12 cellular contexts compared by ENCODE assay signal in the genomic region with DNA sequence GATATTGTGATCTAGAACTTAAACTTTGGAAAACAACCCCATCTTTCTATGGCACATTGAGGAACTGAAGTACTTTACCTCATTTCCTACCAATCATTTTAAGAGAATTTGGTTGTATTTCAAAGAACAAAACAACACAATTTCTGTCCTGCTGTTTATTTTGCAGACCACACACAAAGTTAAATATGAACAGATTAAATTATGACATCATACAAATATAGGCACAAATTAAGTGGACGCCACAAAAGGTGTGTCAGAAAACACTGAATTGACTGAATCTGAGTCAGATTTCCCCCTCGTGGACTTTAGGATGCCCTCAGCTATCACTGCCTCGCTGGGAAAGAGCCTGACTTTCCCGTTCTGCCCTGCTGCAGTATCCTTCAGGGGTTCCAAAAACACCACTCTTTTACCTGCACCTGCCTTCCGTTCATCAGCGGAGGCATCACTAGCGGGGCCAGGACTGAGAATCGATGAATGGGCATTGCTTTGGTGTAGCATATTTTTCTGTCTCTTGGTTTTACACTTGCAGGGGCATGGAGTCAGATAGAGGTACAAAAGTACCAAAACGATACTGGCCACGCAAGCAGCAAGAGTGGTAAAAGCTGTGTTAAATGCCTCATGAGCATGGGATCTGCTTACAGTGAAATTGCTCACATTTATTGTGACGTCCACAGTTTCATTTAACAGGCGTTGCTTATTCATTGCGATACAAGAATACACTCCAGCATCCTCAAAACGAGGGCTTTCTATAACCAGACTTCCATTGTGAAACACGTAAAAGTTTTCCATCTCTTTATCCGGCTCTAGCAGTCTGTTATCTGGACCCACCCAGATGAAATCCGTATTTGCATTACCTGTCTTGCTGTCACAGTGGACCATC. TPM values are rescaled to one million over a fixed set of nuclear protein-coding genes. Genes with fewer than 3 reads are reported as not detected.
DNase-seq lines count a peak whose midpoint lies in the region; ATAC-seq and TF ChIP-seq lines count a peak whose summit lies in the region.
"Had no signal": no experiment of that assay in that cellular context is flagged by ENCODE, and none has a peak within 500 bp of the region (broad histone marks: within the 10 kb centered on the region; RNA-seq: fewer than 3 reads in every experiment).

No MANE protein-coding gene starts in this region.

- H3K4me3 Mint-ChIP-seq in activated B cell treated with CpG ODN at 0.5 μM for 24 hours (peak overlapping the region; percentile 93), GM23338 (no peak overlapping the region)

- H3K27ac Mint-ChIP-seq in activated B cell treated with CpG ODN at 0.5 μM for 24 hours: no peak overlapping the region
- H3K27ac Mint-ChIP-seq in GM23338: no peak overlapping the region
- H3K27ac Mint-ChIP-seq: endodermal cell had no signal

- peaks cover 48% of the 10 kb centered on the region for H3K4me1 Mint-ChIP-seq in activated B cell treated with CpG ODN at 0.5 μM for 24 hours
- H3K4me1 Mint-ChIP-seq in GM23338: peaks cover 30% of the 10 kb centered on the region

- TF ChIP-seq CTCF in activated B cell treated with CpG ODN at 0.5 μM for 24 hours (IDR thresholded peaks at IDR 0.05): no peak
- no peak for TF ChIP-seq CTCF in fibroblast of villous mesenchyme (IDR thresholded peaks at IDR 0.05; ENCODE audit: insufficient read depth, low read depth, low read length)
- TF ChIP-seq CTCF in smooth muscle cell (IDR thresholded peaks at IDR 0.05; ENCODE audit: borderline replicate concordance, insufficient read depth, poor library complexity, severe bottlenecking): no peak
- TF ChIP-seq CTCF in GM23338 (conservative IDR thresholded peaks at IDR 0.05; ENCODE audit: low read depth in 2 of 2): no peak

- H3K27me3 ChIP-seq in smooth muscle cell (ENCODE audit: low read depth) (no peaks in the 10 kb centered on the region), SJCRH30 (peaks cover 3% of the 10 kb centered on the region; the same call in 1 of the 2 replicates), GM23338 (ENCODE audit: insufficient read depth) (peaks cover 36% of the 10 kb centered on the region)

- H3K27ac ChIP-seq in smooth muscle cell (ENCODE audit: low read depth) (no peak overlapping the region), SJCRH30 (no peak overlapping the region), GM23338 (ENCODE audit: low read depth) (no peak overlapping the region)
- H3K27ac ChIP-seq: 22Rv1 had no signal

- ATAC-seq in activated B cell treated with CpG ODN at 0.5 μM for 24 hours (ENCODE audit: low read depth) (no peak), GM23338 (no peak)

- peaks cover 25% of the 10 kb centered on the region for H3K79me2 ChIP-seq in smooth muscle cell (ENCODE audit: low read depth)
- H3K79me2 ChIP-seq in GM23338 (replicated peaks; ENCODE audit: insufficient read depth): no peaks in the 10 kb centered on the region

- no peaks in the 10 kb centered on the region for H3K9me3 Mint-ChIP-seq in activated B cell treated with CpG ODN at 0.5 μM for 24 hours
- H3K9me3 Mint-ChIP-seq in GM23338: no peaks in the 10 kb centered on the region
- H3K9me3 Mint-ChIP-seq: endodermal cell had no signal

- H3K9me2 ChIP-seq in GM23338 (ENCODE audit: insufficient read depth): no peaks in the 10 kb centered on the region

- POLR2A ChIA-PET in activated B cell treated with CpG ODN at 0.5 μM for 24 hours (lab: Charles Lee): interaction anchor here (0.6 to 3.6 kb wide), 3 partner anchors 27 to 230 kb away, joined by 4 to 40 read pairs (median 4); no protein-coding TSS in a partner anchor

- peaks cover 14% of the 10 kb centered on the region for H4K20me1 ChIP-seq in smooth muscle cell (ENCODE audit: low read depth)
- no peaks in the 10 kb centered on the region for H4K20me1 ChIP-seq in GM23338 (replicated peaks; ENCODE audit: insufficient read depth)

- intact Hi-C loops in activated B cell treated with CpG ODN at 0.5 μM for 24 hours (cut with micrococcal nuclease): loop anchor here (2.0 to 10.0 kb wide), 4 partner anchors 45 to 887 kb away; a partner anchor contains a TSS

- H3K36me3 ChIP-seq in smooth muscle cell (ENCODE audit: low read depth) (no peaks in the 10 kb centered on the region), SJCRH30 (no peaks in the 10 kb centered on the region), GM23338 (ENCODE audit: insufficient read depth) (no peaks in the 10 kb centered on the region)

- H3K9me3 ChIP-seq in smooth muscle cell (replicated peaks; ENCODE audit: low read depth) (no peaks in the 10 kb centered on the region), SJCRH30 (replicated peaks) (no peaks in the 10 kb centered on the region)

- H3K27me3 Mint-ChIP-seq in activated B cell treated with CpG ODN at 0.5 μM for 24 hours (no peaks in the 10 kb centered on the region), GM23338 (ENCODE audit: insufficient read depth, low read depth, poor library complexity) (peaks cover 21% of the 10 kb centered on the region)

- H3K4me2 ChIP-seq in smooth muscle cell (peak overlapping the region; percentile 83), GM23338 (no peak overlapping the region)

- DNase-seq in NCI-H748 (lab: John Stamatoyannopoulos, UW; ENCODE audit: unreplicated experiment) (peak; percentile 33), NCI-H748 treated with DMSO at 0.1 percent for 48 hours (lab: John Stamatoyannopoulos, UW) (no peak), activated B cell treated with CpG ODN at 0.5 μM for 24 hours (no peak), fibroblast of villous mesenchyme (ENCODE audit: low read depth) (no peak), smooth muscle cell (lab: John Stamatoyannopoulos, UW; ENCODE audit: unreplicated experiment) (no peak), SJCRH30 (no peak), NCI-H774 (lab: John Stamatoyannopoulos, UW) (no peak), GM23338 (ENCODE audit: low spot score) (no peak)
- DNase-seq: endodermal cell, NCI-H2107, SIG-M5 had no signal

- H3K9ac ChIP-seq in smooth muscle cell (ENCODE audit: low read depth): no peak overlapping the region

- H2AFZ ChIP-seq in smooth muscle cell (ENCODE audit: low read depth) (no peak overlapping the region), GM23338 (no peak overlapping the region)

- H3K4me1 ChIP-seq in smooth muscle cell (ENCODE audit: low read depth) (no peaks in the 10 kb centered on the region), SJCRH30 (peaks cover 6% of the 10 kb centered on the region), GM23338 (ENCODE audit: insufficient read depth) (peaks cover 7% of the 10 kb centered on the region)

- CTCF ChIA-PET in activated B cell treated with CpG ODN at 0.5 μM for 24 hours (lab: Charles Lee): interaction anchor here (0.9 to 3.5 kb wide), 5 partner anchors 44 to 320 kb away, joined by 3 to 45 read pairs (median 11); no protein-coding TSS in a partner anchor

- peak overlapping the region; percentile 81 for H3K4me3 ChIP-seq in fibroblast of villous mesenchyme (ENCODE audit: low read depth, low read length)
- H3K4me3 ChIP-seq in smooth muscle cell: peak overlapping the region; percentile 80
- no peak overlapping the region for H3K4me3 ChIP-seq in SJCRH30
- H3K4me3 ChIP-seq in GM23338: no peak overlapping the region

- WGBS in smooth muscle cell (ENCODE audit: low lambda C conversion rate): 90% methylated on average over 17 of the region's 17 CpGs

- peaks cover 23% of the 10 kb centered on the region for H3K36me3 Mint-ChIP-seq in activated B cell treated with CpG ODN at 0.5 μM for 24 hours (ENCODE audit: low read depth)
- no peaks in the 10 kb centered on the region for H3K36me3 Mint-ChIP-seq in GM23338 (ENCODE audit: low read depth)

- H3F3A ChIP-seq in smooth muscle cell (ENCODE audit: low read depth) (peaks cover 14% of the 10 kb centered on the region), GM23338 (replicated peaks; ENCODE audit: low read depth) (no peaks in the 10 kb centered on the region)

RNA-seq across cellular contexts. Expression of a gene that starts 2.0 kb away (rescaled TPM):
- total RNA-seq in activated B cell treated with CpG ODN at 0.5 μM for 24 hours (60.9 and 65.4 TPM in 2 replicates), fibroblast of villous mesenchyme (1.7 and 3.2 TPM in 2 replicates), smooth muscle cell (2.7 and 6.1 TPM in 2 replicates)
- polyA plus RNA-seq in smooth muscle cell (3.5 and 6.3 TPM in 2 replicates), GM23338 (2016; fragmentation: Nextera tagmentation; extraction: Ambion mirVana) (4.6 and 6.6 TPM in 2 replicates)
- total RNA-seq in SJCRH30 (2014; rRNA removed; shearing (Covaris generic)): 0.13 TPM in 1 of 2 replicates, not detected in the other
- total RNA-seq in GM23338 (2014; rRNA removed; shearing (Covaris generic)): 5.1 and 6.1 TPM in 2 replicates

RNA-seq across cellular contexts. Expression of a gene that starts 2.3 kb away (rescaled TPM):
- total RNA-seq in activated B cell treated with CpG ODN at 0.5 μM for 24 hours (13.9 and 14.1 TPM in 2 replicates), fibroblast of villous mesenchyme (62.2 and 101 TPM in 2 replicates), smooth muscle cell (51.6 and 59.6 TPM in 2 replicates)
- polyA plus RNA-seq in smooth muscle cell (30.4 and 54.8 TPM in 2 replicates), GM23338 (2016; fragmentation: Nextera tagmentation; extraction: Ambion mirVana) (1.8 and 2.1 TPM in 2 replicates)
- 4.3 and 4.4 TPM in 2 replicates for total RNA-seq in SJCRH30 (2014; rRNA removed; shearing (Covaris generic))
- 3.5 and 3.8 TPM in 2 replicates for total RNA-seq in GM23338 (2014; rRNA removed; shearing (Covaris generic))

Comparison
In these comparisons a context has a peak if more than half of its experiments do, and no peak if none do; other contexts are left out.
1. H3K4me3 ChIP-seq: peak in fibroblast of villous mesenchyme (single experiment) and smooth muscle cell (single experiment); none in SJCRH30 (single experiment) and GM23338 (single experiment).